In the genomic region with DNA sequence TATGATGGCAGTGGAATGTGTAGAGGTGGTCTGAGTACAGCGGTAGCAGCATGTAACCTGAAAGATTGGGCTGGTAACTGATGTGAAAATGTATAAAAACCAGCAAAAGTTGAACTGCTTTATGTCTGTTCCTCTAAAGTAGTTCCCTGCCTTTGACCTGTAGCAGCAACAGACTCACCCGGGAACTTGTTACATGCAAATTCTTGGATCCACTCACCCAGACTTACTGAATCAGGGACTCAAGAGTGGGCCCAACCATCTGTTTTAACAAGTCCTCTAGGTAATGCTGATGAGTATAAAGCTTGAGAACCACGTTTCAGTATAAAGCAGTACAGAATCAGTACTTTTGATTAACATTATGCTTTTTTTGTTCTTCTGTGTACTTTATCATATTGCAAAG, we compare ENCODE assay signal across 1 cellular context.
TF ChIP-seq lines count a peak whose summit lies in the region.

No MANE protein-coding gene starts in this region.

TF ChIP-seq in GM23338, 12 proteins besides CTCF, POLR2A, EP300 and RAD21:
- TF ChIP-seq, protein P1, sequence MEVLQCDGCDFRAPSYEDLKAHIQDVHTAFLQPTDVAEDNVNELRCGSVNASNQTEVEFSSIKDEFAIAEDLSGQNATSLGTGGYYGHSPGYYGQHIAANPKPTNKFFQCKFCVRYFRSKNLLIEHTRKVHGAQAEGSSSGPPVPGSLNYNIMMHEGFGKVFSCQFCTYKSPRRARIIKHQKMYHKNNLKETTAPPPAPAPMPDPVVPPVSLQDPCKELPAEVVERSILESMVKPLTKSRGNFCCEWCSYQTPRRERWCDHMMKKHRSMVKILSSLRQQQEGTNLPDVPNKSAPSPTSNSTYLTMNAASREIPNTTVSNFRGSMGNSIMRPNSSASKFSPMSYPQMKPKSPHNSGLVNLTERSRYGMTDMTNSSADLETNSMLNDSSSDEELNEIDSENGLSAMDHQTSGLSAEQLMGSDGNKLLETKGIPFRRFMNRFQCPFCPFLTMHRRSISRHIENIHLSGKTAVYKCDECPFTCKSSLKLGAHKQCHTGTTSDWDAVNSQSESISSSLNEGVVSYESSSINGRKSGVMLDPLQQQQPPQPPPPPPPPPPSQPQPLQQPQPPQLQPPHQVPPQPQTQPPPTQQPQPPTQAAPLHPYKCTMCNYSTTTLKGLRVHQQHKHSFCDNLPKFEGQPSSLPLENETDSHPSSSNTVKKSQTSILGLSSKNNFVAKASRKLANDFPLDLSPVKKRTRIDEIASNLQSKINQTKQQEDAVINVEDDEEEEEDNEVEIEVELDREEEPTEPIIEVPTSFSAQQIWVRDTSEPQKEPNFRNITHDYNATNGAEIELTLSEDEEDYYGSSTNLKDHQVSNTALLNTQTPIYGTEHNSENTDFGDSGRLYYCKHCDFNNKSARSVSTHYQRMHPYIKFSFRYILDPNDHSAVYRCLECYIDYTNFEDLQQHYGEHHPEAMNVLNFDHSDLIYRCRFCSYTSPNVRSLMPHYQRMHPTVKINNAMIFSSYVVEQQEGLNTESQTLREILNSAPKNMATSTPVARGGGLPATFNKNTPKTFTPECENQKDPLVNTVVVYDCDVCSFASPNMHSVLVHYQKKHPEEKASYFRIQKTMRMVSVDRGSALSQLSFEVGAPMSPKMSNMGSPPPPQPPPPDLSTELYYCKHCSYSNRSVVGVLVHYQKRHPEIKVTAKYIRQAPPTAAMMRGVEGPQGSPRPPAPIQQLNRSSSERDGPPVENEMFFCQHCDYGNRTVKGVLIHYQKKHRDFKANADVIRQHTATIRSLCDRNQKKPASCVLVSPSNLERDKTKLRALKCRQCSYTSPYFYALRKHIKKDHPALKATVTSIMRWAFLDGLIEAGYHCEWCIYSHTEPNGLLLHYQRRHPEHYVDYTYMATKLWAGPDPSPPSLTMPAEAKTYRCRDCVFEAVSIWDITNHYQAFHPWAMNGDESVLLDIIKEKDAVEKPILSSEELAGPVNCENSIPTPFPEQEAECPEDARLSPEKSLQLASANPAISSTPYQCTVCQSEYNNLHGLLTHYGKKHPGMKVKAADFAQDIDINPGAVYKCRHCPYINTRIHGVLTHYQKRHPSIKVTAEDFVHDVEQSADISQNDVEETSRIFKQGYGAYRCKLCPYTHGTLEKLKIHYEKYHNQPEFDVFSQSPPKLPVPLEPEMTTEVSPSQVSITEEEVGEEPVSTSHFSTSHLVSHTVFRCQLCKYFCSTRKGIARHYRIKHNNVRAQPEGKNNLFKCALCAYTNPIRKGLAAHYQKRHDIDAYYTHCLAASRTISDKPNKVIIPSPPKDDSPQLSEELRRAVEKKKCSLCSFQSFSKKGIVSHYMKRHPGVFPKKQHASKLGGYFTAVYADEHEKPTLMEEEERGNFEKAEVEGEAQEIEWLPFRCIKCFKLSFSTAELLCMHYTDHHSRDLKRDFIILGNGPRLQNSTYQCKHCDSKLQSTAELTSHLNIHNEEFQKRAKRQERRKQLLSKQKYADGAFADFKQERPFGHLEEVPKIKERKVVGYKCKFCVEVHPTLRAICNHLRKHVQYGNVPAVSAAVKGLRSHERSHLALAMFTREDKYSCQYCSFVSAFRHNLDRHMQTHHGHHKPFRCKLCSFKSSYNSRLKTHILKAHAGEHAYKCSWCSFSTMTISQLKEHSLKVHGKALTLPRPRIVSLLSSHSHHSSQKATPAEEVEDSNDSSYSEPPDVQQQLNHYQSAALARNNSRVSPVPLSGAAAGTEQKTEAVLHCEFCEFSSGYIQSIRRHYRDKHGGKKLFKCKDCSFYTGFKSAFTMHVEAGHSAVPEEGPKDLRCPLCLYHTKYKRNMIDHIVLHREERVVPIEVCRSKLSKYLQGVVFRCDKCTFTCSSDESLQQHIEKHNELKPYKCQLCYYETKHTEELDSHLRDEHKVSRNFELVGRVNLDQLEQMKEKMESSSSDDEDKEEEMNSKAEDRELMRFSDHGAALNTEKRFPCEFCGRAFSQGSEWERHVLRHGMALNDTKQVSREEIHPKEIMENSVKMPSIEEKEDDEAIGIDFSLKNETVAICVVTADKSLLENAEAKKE (CRISPR knock-in tag; IDR thresholded peaks at IDR 0.05) = no peak
- no peak for TF ChIP-seq EZH2 (IDR thresholded peaks at IDR 0.05; ENCODE audit: low read depth, unreplicated experiment)
- no peak for TF ChIP-seq ZNF114 (CRISPR knock-in tag; IDR thresholded peaks at IDR 0.05)
- no peak for TF ChIP-seq JUNB (IDR thresholded peaks at IDR 0.05; ENCODE audit: unreplicated experiment)
- no peak for TF ChIP-seq ETS1 (IDR thresholded peaks at IDR 0.05)
- TF ChIP-seq REST (IDR thresholded peaks at IDR 0.05; ENCODE audit: unreplicated experiment) = no peak
- TF ChIP-seq STAT1 (IDR thresholded peaks at IDR 0.05; ENCODE audit: unreplicated experiment) = no peak
- no peak for TF ChIP-seq POLR2AphosphoS5 (IDR thresholded peaks at IDR 0.05; ENCODE audit: low read depth)
- no peak for TF ChIP-seq ZNF331 (CRISPR knock-in tag; IDR thresholded peaks at IDR 0.05; ENCODE audit: low read depth)
- TF ChIP-seq CREB1 (CRISPR knock-in tag; IDR thresholded peaks at IDR 0.05; ENCODE audit: low read depth) = no peak
- no peak for TF ChIP-seq EZH2phosphoT487 (IDR thresholded peaks at IDR 0.05; ENCODE audit: unreplicated experiment)
- no peak for TF ChIP-seq NANOG (IDR thresholded peaks at IDR 0.05; ENCODE audit: borderline replicate concordance)
